22 cellular contexts compared by ENCODE assay signal in genomic region chr18:34297287-34297686, GRCh38.
"Had no signal": no experiment of that assay in that cellular context is flagged by ENCODE, and none has a peak within 500 bp of the region (broad histone marks: within the 10 kb centered on the region; RNA-seq: fewer than 3 reads in every experiment).

No MANE protein-coding gene starts in this region.

- H3K27ac ChIP-seq: coronary artery, gastrocnemius medialis, heart right ventricle, right atrium auricular region, sigmoid colon, skin epidermis, stomach, thoracic aorta, transverse colon had no signal

- H3K9me3 ChIP-seq: gastrocnemius medialis, heart right ventricle, right atrium auricular region, sigmoid colon, thoracic aorta, transverse colon had no signal

- DNase-seq: effector CD4-positive, alpha-beta T cell; gastrocnemius medialis; heart right ventricle; hypothalamus; kidney; left colon; left ventricle myocardium superior; natural killer cell; posterior cingulate gyrus; sigmoid colon; stimulated activated CD4-positive, alpha-beta T cell treated with anti-CD3 and anti-CD28 coated beads, Interleukin-2, amount 100 ng/mL, for 24 hours; stimulated activated naive CD4-positive, alpha-beta T cell; stomach; substantia nigra; transverse colon had no signal

- H3K27ac Mint-ChIP-seq: natural killer cell had no signal

- H3K4me3 ChIP-seq: coronary artery, gastrocnemius medialis, heart right ventricle, right atrium auricular region, sigmoid colon, skin epidermis, stomach, thoracic aorta, transverse colon had no signal

- H3K4me3 Mint-ChIP-seq: natural killer cell, neural crest cell had no signal

- H3K4me1 ChIP-seq: gastrocnemius medialis, heart right ventricle, right atrium auricular region, stomach, transverse colon had no signal

- FAIRE-seq: endometrium, kidney had no signal

- ATAC-seq: esophagus mucosa, gastrocnemius medialis, heart right ventricle, left colon, left ventricle myocardium superior, natural killer cell had no signal

- H3K4me1 Mint-ChIP-seq: natural killer cell, neural crest cell had no signal

- H3K36me3 ChIP-seq: gastrocnemius medialis, heart right ventricle, right atrium auricular region, sigmoid colon, stomach, thoracic aorta, transverse colon had no signal

- H3K27me3 ChIP-seq: gastrocnemius medialis, heart right ventricle, right atrium auricular region, sigmoid colon, stomach, transverse colon had no signal
